Comparison of ENCODE assay signal across 1 cellular context in genomic region chr4:132227349-132228165, GRCh38.
TF ChIP-seq lines count a peak whose summit lies in the region.

No MANE protein-coding gene starts in this region.

TF ChIP-seq in K562, 482 proteins besides CTCF, POLR2A, EP300 and RAD21 (continued from another document):
- TF ChIP-seq MAZ (CRISPR knock-in tag; conservative IDR thresholded peaks at IDR 0.05 in 1 of 2, IDR thresholded peaks at IDR 0.05 in 1 of 2) (0 out of 4 replicates have a peak, but pooled peaks of 1 of the 2 experiments have one; percentile 17), BDP1 (IDR thresholded peaks at IDR 0.05; ENCODE audit: insufficient read depth, insufficient read length) (no peak), STAT5A (IDR thresholded peaks at IDR 0.05; ENCODE audit: borderline replicate concordance, low read length) (no peak), DEAF1 (CRISPR knock-in tag; IDR thresholded peaks at IDR 0.05) (peak; percentile 45; the same call in 1 of the 2 replicates), JUND (IDR thresholded peaks at IDR 0.05; ENCODE audit: borderline replicate concordance, low read depth, low read length) (peak; percentile 54; the same call in 1 of the 2 replicates), JUND (tag; IDR thresholded peaks at IDR 0.05; ENCODE audit: borderline replicate concordance, low read depth, low read length) (peak; percentile 76; the same call in 2 of the 3 replicates), HMGXB4 (CRISPR knock-in tag; IDR thresholded peaks at IDR 0.05) (no peak), ZNF609 (CRISPR knock-in tag; IDR thresholded peaks at IDR 0.05; ENCODE audit: borderline replicate concordance) (no peak), TGIF2 (CRISPR knock-in tag; IDR thresholded peaks at IDR 0.05) (no peak), PTRF (tag; IDR thresholded peaks at IDR 0.05) (no peak), KDM1A (IDR thresholded peaks at IDR 0.05) (no peak), THRAP3 (IDR thresholded peaks at IDR 0.05; ENCODE audit: borderline replicate concordance) (no peak), MYBL2 (IDR thresholded peaks at IDR 0.05; ENCODE audit: low read depth) (no peak), MYBL2 (CRISPR knock-in tag; IDR thresholded peaks at IDR 0.05; ENCODE audit: borderline replicate concordance) (no peak), ZNF639 (CRISPR knock-in tag; conservative IDR thresholded peaks at IDR 0.05 in 1 of 2, IDR thresholded peaks at IDR 0.05 in 1 of 2) (no peak), STAG1 (CRISPR knock-in tag; IDR thresholded peaks at IDR 0.05; ENCODE audit: borderline replicate concordance) (no peak; the same call in 1 of the 2 replicates), C11orf30 (IDR thresholded peaks at IDR 0.05; ENCODE audit: low read depth) (no peak), CREB3 (tag; conservative IDR thresholded peaks at IDR 0.05; ENCODE audit: low read depth) (no peak), ZNF41 (CRISPR knock-in tag; conservative IDR thresholded peaks at IDR 0.05) (no peak)
- TF ChIP-seq, protein P1, sequence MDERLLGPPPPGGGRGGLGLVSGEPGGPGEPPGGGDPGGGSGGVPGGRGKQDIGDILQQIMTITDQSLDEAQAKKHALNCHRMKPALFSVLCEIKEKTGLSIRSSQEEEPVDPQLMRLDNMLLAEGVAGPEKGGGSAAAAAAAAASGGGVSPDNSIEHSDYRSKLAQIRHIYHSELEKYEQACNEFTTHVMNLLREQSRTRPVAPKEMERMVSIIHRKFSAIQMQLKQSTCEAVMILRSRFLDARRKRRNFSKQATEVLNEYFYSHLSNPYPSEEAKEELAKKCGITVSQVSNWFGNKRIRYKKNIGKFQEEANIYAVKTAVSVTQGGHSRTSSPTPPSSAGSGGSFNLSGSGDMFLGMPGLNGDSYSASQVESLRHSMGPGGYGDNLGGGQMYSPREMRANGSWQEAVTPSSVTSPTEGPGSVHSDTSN (CRISPR knock-in tag; IDR thresholded peaks at IDR 0.05; ENCODE audit: low read depth): no peak
- TF ChIP-seq, protein P1 (tag; conservative IDR thresholded peaks at IDR 0.05; ENCODE audit: low read depth): peak; percentile 53
